ENCODE assay signal across 8 cellular contexts in the genomic region with DNA sequence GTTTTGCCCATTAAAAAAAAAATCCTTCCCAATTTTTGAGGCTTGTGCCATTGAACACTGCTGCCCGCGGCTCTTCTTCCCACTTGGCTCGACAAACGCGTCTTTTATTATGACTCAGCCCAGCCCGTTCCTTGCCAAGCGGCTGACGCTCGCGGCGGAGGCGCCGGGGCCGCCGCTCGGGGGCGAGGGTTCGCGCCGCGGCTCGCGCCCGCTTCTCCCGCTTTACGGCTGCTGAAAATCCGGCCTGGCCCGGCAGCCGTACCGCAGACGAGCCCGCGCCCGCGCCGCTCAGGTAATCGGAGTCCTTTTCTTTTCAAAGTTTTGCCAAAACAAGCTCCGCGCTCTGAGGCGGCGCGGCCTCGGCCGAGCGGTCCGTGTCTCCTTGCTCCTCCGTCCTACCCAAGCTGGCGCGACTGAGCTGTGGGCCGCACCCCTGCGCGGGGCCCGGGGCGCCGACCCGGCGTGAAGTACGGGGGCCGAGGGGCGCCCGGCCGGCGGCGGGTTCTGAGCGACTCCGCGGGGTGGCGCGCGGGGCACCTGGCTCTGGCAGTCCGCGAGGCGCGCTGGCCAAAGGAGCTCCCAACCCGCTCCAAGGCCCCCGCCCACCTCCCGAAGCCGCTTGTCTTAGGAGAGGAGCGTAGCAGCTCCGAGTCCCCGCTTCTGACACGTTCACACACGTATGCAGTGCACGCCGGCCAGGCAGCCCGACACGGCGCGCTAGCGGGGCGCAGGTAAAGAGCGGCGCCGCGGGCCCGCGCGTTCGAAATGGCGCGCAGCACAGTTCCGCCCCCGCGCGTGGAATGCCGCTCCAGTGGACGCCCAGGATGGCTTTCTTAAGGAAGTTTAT.
DNase-seq lines count a peak whose midpoint lies in the region; ATAC-seq and TF ChIP-seq lines count a peak whose summit lies in the region.

No MANE protein-coding gene starts in this region.

- H3F3A ChIP-seq in PC-3 (ENCODE audit: low read length, unreplicated experiment), result peaks cover 13% of the 10 kb centered on the region

- H3K9me3 ChIP-seq in PC-3 (ENCODE audit: low read length) (no peaks in the 10 kb centered on the region), testis (no peaks in the 10 kb centered on the region)

- DNase-seq in DMS53 (lab: John Stamatoyannopoulos, UW), result peak; percentile 90
- DNase-seq in PC-3, result peak; percentile 95
- peak; percentile 89 for DNase-seq in glomerular visceral epithelial cell (ENCODE audit: extremely low spot score)
- peak; percentile 54 for DNase-seq in non-pigmented ciliary epithelial cell (ENCODE audit: low read depth)
- peak; percentile 89 for DNase-seq in testis

- H2AFZ ChIP-seq in PC-3 (ENCODE audit: low read length), result peak overlapping the region; percentile 79

- ATAC-seq in GM21717 (IDR thresholded peaks at IDR 0.05; ENCODE audit: unreplicated experiment), result peak; percentile 76
- peak; percentile 66 for ATAC-seq in PC-3

- H3K9me3 Mint-ChIP-seq in activated naive CD8-positive, alpha-beta T cell (ENCODE audit: low read depth), result no peaks in the 10 kb centered on the region

- H4K20me1 ChIP-seq in PC-3 (ENCODE audit: low read length), result no peaks in the 10 kb centered on the region

- peak overlapping the region; percentile 77 for H3K4me3 ChIP-seq in PC-3 (ENCODE audit: low read length)
- peak overlapping the region; percentile 86 to 91 for H3K4me3 ChIP-seq in testis

- 0% methylated on average over 45 to 106 of the region's 107 CpGs for WGBS in testis, 2 donors

- peak overlapping the region; percentile 91 for H3K4me2 ChIP-seq in PC-3 (ENCODE audit: low read length)

- peak overlapping the region; percentile 90 for H3K4me3 Mint-ChIP-seq in activated naive CD8-positive, alpha-beta T cell

- H3K27ac ChIP-seq in PC-3 (ENCODE audit: low read length), result peak overlapping the region; percentile 95
- H3K27ac ChIP-seq in testis, result peak overlapping the region; percentile 97

- CTCF ChIA-PET in PC-3 (lab: Charles Lee), result interaction anchor here (0.6 to 0.8 kb wide), 2 partner anchors 243 to 888 kb away, joined by 3 to 5 read pairs; no protein-coding TSS in a partner anchor

- H3K27me3 ChIP-seq in PC-3 (ENCODE audit: low read length) (no peaks in the 10 kb centered on the region), testis (no peaks in the 10 kb centered on the region)

- 0 out of 2 replicates have a peak, but pooled peaks have one; percentile 11 for TF ChIP-seq EP300 in Ishikawa (IDR thresholded peaks at IDR 0.05; ENCODE audit: borderline replicate concordance)

- peaks cover 34% of the 10 kb centered on the region for H3K4me1 ChIP-seq in PC-3 (ENCODE audit: insufficient read depth, low read length)
- no peaks in the 10 kb centered on the region for H3K4me1 ChIP-seq in testis

- no peak for TF ChIP-seq RAD21 in Ishikawa (IDR thresholded peaks at IDR 0.05; ENCODE audit: low read depth)

- peaks cover 11% of the 10 kb centered on the region for H3K27me3 Mint-ChIP-seq in activated naive CD8-positive, alpha-beta T cell

- POLR2A ChIA-PET in PC-3 (lab: Charles Lee; ENCODE audit: unreplicated experiment), result interaction anchor here (0.6 to 0.7 kb wide), 6 partner anchors 69 to 1331 kb away, joined by 3 to 8 read pairs (median 4); no protein-coding TSS in a partner anchor

- TF ChIP-seq POLR2A in testis (IDR thresholded peaks at IDR 0.05), result no peak

- no peaks in the 10 kb centered on the region for H3K36me3 Mint-ChIP-seq in activated naive CD8-positive, alpha-beta T cell

- H3K9me2 ChIP-seq in PC-3 (replicated peaks; ENCODE audit: low read length), result no peaks in the 10 kb centered on the region

- no peak; the same call in 1 of the 2 replicates for TF ChIP-seq CTCF in PC-3 (conservative IDR thresholded peaks at IDR 0.05; ENCODE audit: low read depth, low read length)
- peak in 1 of 3 experiments; percentile 7 for TF ChIP-seq CTCF in testis (IDR thresholded peaks at IDR 0.05)

- H3K4me1 Mint-ChIP-seq in activated naive CD8-positive, alpha-beta T cell (ENCODE audit: low read depth), result peaks cover 13% of the 10 kb centered on the region

- BruUV-seq in PC-3 (replicated peaks; lab: Mats Ljungman, UMichigan), result no TSS peak

- intact Hi-C loops in PC-3 (cut with micrococcal nuclease) (loop anchor here (1.0 to 10.0 kb wide), 7 partner anchors 32 to 421 kb away; no protein-coding TSS in a partner anchor), testis (cut with DNase I; ENCODE audit: low total_unique reads) (no loop called here)

- peak overlapping the region; percentile 78 for H3K9ac ChIP-seq in PC-3 (ENCODE audit: low read length)

- H3K79me2 ChIP-seq in PC-3 (ENCODE audit: low read length), result peaks cover 18% of the 10 kb centered on the region

- peak overlapping the region; percentile 84 for H3K27ac Mint-ChIP-seq in activated naive CD8-positive, alpha-beta T cell

- H3K36me3 ChIP-seq in PC-3 (ENCODE audit: low read depth, low read length) (no peaks in the 10 kb centered on the region), testis (ENCODE audit: low read depth, missing control alignments) (no peaks in the 10 kb centered on the region)

TF ChIP-seq in Ishikawa, 13 proteins besides CTCF, POLR2A, EP300 and RAD21:
- TF ChIP-seq TEAD4 (IDR thresholded peaks at IDR 0.05) (peak; percentile 57; the same call in 1 of the 2 replicates), ZBTB7A (IDR thresholded peaks at IDR 0.05; ENCODE audit: low read depth) (no peak), EGR1 (IDR thresholded peaks at IDR 0.05) (peak; percentile 93), CREB1 (IDR thresholded peaks at IDR 0.05; ENCODE audit: low read depth) (no peak), YY1 (IDR thresholded peaks at IDR 0.05; ENCODE audit: low read depth) (peak; percentile 64), MAX (IDR thresholded peaks at IDR 0.05) (peak; percentile 75), CEBPB (IDR thresholded peaks at IDR 0.05) (no peak), FOXM1 (IDR thresholded peaks at IDR 0.05; ENCODE audit: borderline replicate concordance, low read depth) (no peak), TAF1 (IDR thresholded peaks at IDR 0.05; ENCODE audit: low read depth) (peak; percentile 66; the same call in 1 of the 2 replicates), TCF12 (IDR thresholded peaks at IDR 0.05; ENCODE audit: low read depth) (peak; percentile 22; the same call in 1 of the 2 replicates), NFIC (IDR thresholded peaks at IDR 0.05) (peak; percentile 65), USF1 (IDR thresholded peaks at IDR 0.05) (0 out of 2 replicates have a peak, but pooled peaks have one; percentile 3)
- TF ChIP-seq, protein P1, sequence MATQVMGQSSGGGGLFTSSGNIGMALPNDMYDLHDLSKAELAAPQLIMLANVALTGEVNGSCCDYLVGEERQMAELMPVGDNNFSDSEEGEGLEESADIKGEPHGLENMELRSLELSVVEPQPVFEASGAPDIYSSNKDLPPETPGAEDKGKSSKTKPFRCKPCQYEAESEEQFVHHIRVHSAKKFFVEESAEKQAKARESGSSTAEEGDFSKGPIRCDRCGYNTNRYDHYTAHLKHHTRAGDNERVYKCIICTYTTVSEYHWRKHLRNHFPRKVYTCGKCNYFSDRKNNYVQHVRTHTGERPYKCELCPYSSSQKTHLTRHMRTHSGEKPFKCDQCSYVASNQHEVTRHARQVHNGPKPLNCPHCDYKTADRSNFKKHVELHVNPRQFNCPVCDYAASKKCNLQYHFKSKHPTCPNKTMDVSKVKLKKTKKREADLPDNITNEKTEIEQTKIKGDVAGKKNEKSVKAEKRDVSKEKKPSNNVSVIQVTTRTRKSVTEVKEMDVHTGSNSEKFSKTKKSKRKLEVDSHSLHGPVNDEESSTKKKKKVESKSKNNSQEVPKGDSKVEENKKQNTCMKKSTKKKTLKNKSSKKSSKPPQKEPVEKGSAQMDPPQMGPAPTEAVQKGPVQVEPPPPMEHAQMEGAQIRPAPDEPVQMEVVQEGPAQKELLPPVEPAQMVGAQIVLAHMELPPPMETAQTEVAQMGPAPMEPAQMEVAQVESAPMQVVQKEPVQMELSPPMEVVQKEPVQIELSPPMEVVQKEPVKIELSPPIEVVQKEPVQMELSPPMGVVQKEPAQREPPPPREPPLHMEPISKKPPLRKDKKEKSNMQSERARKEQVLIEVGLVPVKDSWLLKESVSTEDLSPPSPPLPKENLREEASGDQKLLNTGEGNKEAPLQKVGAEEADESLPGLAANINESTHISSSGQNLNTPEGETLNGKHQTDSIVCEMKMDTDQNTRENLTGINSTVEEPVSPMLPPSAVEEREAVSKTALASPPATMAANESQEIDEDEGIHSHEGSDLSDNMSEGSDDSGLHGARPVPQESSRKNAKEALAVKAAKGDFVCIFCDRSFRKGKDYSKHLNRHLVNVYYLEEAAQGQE (IDR thresholded peaks at IDR 0.05; ENCODE audit: low read depth), result no peak

Comparison
In these comparisons a context has a peak if more than half of its experiments do, and no peak if none do; other contexts are left out.
1. Peak in every context shown above with its lines: DNase-seq, ATAC-seq, H3K4me3 ChIP-seq and H3K27ac ChIP-seq.